ENCODE assay signal across 1 cellular context in genomic region chr16:87188104-87188503, GRCh38.
TF ChIP-seq lines count a peak whose summit lies in the region.

No MANE protein-coding gene starts in this region.

TF ChIP-seq in HCT116, 20 proteins besides CTCF, POLR2A, EP300 and RAD21 (continued from another document):
- no peak for TF ChIP-seq REST (IDR thresholded peaks at IDR 0.05; ENCODE audit: low read depth)
- TF ChIP-seq, protein P1, sequence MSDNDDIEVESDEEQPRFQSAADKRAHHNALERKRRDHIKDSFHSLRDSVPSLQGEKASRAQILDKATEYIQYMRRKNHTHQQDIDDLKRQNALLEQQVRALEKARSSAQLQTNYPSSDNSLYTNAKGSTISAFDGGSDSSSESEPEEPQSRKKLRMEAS (IDR thresholded peaks at IDR 0.05) = no peak
- TF ChIP-seq EZH2phosphoT487 (IDR thresholded peaks at IDR 0.05; ENCODE audit: borderline replicate concordance) = no peak
- no peak for TF ChIP-seq ZNF274 (IDR thresholded peaks at IDR 0.05; ENCODE audit: low read depth, low read length)
- no peak for TF ChIP-seq JUND (IDR thresholded peaks at IDR 0.05)
- TF ChIP-seq SIN3A (IDR thresholded peaks at IDR 0.05; ENCODE audit: low read depth) = no peak
- TF ChIP-seq YY1 (IDR thresholded peaks at IDR 0.05; ENCODE audit: extremely low read depth, insufficient replicate concordance, low read depth, low read length) = no peak
- TF ChIP-seq CBX3 (IDR thresholded peaks at IDR 0.05; ENCODE audit: low read depth) = no peak
- no peak for TF ChIP-seq EGR1 (IDR thresholded peaks at IDR 0.05; ENCODE audit: low read depth)
- no peak for TF ChIP-seq SRF (IDR thresholded peaks at IDR 0.05; ENCODE audit: low read depth)
- TF ChIP-seq POLR2AphosphoS5 (IDR thresholded peaks at IDR 0.05; ENCODE audit: low read depth, low read length) = no peak
